ENCODE assay signal across 15 cellular contexts in genomic region chr2:230230801-230231200, GRCh38. TPM values are rescaled to one million over a fixed set of nuclear protein-coding genes. Genes with fewer than 3 reads are reported as not detected.
A peak's percentile ranks its signal among the peaks of the same experiment; 100 is the strongest.
DNase-seq lines count a peak whose midpoint lies in the region; ATAC-seq, FAIRE-seq and TF ChIP-seq lines count a peak whose summit lies in the region.
"Had no signal": no experiment of that assay in that cellular context is flagged by ENCODE, and none has a peak within 500 bp of the region (broad histone marks: within the 10 kb centered on the region; RNA-seq: fewer than 3 reads in every experiment).

No MANE protein-coding gene starts in this region.

- FAIRE-seq in HepG2 (lab: Jason Lieb, UNC) (no peak), GM12878 (lab: Jason Lieb, UNC) (no peak)
- FAIRE-seq: D721Med had no signal

- peaks cover 33 to 73% of the 10 kb centered on the region in 2 donors for H3K4me1 Mint-ChIP-seq in stimulated activated naive B cell treated with anti-CD40 and anti-IgM and Interleukin-4, amounts not matched to agents 10 μg/mL and 1 μg/mL and 100 μg/mL, for 72 hours

- no peak for TF ChIP-seq RAD21 in HepG2 (CRISPR knock-in tag; IDR thresholded peaks at IDR 0.05)
- TF ChIP-seq RAD21 in GM12878 (IDR thresholded peaks at IDR 0.05; ENCODE audit: insufficient read depth, low read depth, low read length), result no peak

- ATAC-seq in HepG2 (no peak), right lobe of liver (no peak), RWPE2 (ENCODE audit: low read depth) (no peak), GM12878 (no peak), GM19395 (IDR thresholded peaks at IDR 0.05; ENCODE audit: unreplicated experiment) (no peak)
- ATAC-seq in stimulated activated naive B cell treated with anti-CD40 and anti-IgM and Interleukin-4, amounts not matched to agents 10 μg/mL and 1 μg/mL and 100 μg/mL, for 72 hours (replicated peaks), result no peak
- ATAC-seq: right cardiac atrium had no signal

- TF ChIP-seq POLR2A in HepG2 (IDR thresholded peaks at IDR 0.05; ENCODE audit: insufficient read depth in 1 of 2, low read depth in 2 of 2, low read length in 2 of 2) (no peak), right lobe of liver (IDR thresholded peaks at IDR 0.05) (no peak), GM12878 (IDR thresholded peaks at IDR 0.05; ENCODE audit: low read depth, low read length) (no peak)

- H3K9ac ChIP-seq in HepG2 (ENCODE audit: insufficient read depth, low read depth, low read length) (no peak overlapping the region), GM12878 (ENCODE audit: control insufficient read depth, insufficient read depth, low read length) (no peak overlapping the region)

- H3K27me3 Mint-ChIP-seq in stimulated activated naive B cell treated with anti-CD40 and anti-IgM and Interleukin-4, amounts not matched to agents 10 μg/mL and 1 μg/mL and 100 μg/mL, for 72 hours, result no peaks in the 10 kb centered on the region

- H3K4me1 ChIP-seq in HepG2 (ENCODE audit: insufficient read depth, low read length), result 0 out of 2 replicates have a peak, but pooled peaks cover 5% of the 10 kb centered on the region
- no peaks in the 10 kb centered on the region for H3K4me1 ChIP-seq in right lobe of liver
- H3K4me1 ChIP-seq in RWPE2 (ENCODE audit: insufficient read depth, poor library complexity, severe bottlenecking), result peaks cover 6% of the 10 kb centered on the region
- peaks cover 34% of the 10 kb centered on the region for H3K4me1 ChIP-seq in GM12878 (ENCODE audit: control insufficient read depth, insufficient read depth, low read length)
- H3K4me1 ChIP-seq: SJCRH30 had no signal

- peaks cover 0 to 8% of the 10 kb centered on the region in 2 experiments; a peak in 3 of 5 replicates for H3K27me3 ChIP-seq in HepG2 (ENCODE audit: control insufficient read depth in 1 of 2, insufficient read depth in 2 of 2, low read length in 2 of 2)
- no peaks in the 10 kb centered on the region for H3K27me3 ChIP-seq in right lobe of liver
- H3K27me3 ChIP-seq in RWPE2 (ENCODE audit: insufficient read depth, poor library complexity, severe bottlenecking), result no peaks in the 10 kb centered on the region
- no peaks in the 10 kb centered on the region for H3K27me3 ChIP-seq in GM12878 (replicated peaks in 1 of 2; ENCODE audit: control insufficient read depth in 2 of 2, insufficient read depth in 2 of 2, low read length in 1 of 2)
- H3K27me3 ChIP-seq: SJCRH30 had no signal

- TF ChIP-seq CTCF in HepG2 (CRISPR knock-in tag; IDR thresholded peaks at IDR 0.05), result no peak
- TF ChIP-seq CTCF in right lobe of liver (IDR thresholded peaks at IDR 0.05), result no peak
- no peak for TF ChIP-seq CTCF in RWPE2 (IDR thresholded peaks at IDR 0.05; ENCODE audit: poor library complexity, severe bottlenecking)
- no peak for TF ChIP-seq CTCF in GM12878 (IDR thresholded peaks at IDR 0.05 in 2 of 3, conservative IDR thresholded peaks at IDR 0.05 in 1 of 3; ENCODE audit: control insufficient read depth in 2 of 3, extremely low read depth in 1 of 3, insufficient read depth in 1 of 3, low read depth in 3 of 3, low read length in 3 of 3)

- H3K27ac Mint-ChIP-seq in stimulated activated naive B cell treated with anti-CD40 and anti-IgM and Interleukin-4, amounts not matched to agents 10 μg/mL and 1 μg/mL and 100 μg/mL, for 72 hours, result peak overlapping the region; percentile 88

- BruUV-seq in HepG2 (replicated peaks; lab: Mats Ljungman, UMichigan), result no TSS peak
- no TSS peak for BruUV-seq in GM12878 (replicated peaks; lab: Mats Ljungman, UMichigan)

- WGBS in HepG2 (ENCODE audit: low lambda C conversion rate), result 47% methylated on average over 2 of the region's 2 CpGs
- 97% methylated on average over 2 of the region's 2 CpGs for WGBS in right lobe of liver (ENCODE audit: insufficient coverage, low coverage, low lambda C conversion rate, missing lambda C conversion rate)
- WGBS in GM12878 (ENCODE audit: insufficient coverage, insufficient replicate concordance, low lambda C conversion rate, missing lambda C conversion rate), result 89% methylated on average over 2 of the region's 2 CpGs

- H3K9me3 ChIP-seq in HepG2 (ENCODE audit: low read length) (peaks cover 10% of the 10 kb centered on the region; the same call in 1 of the 2 replicates), right lobe of liver (no peaks in the 10 kb centered on the region), RWPE2 (ENCODE audit: severe bottlenecking) (peaks cover 6% of the 10 kb centered on the region), GM12878 (replicated peaks; ENCODE audit: control insufficient read depth, insufficient read depth, low read length) (peaks cover 16% of the 10 kb centered on the region)
- H3K9me3 ChIP-seq: SJCRH30 had no signal

- no peak overlapping the region for H2AFZ ChIP-seq in HepG2 (ENCODE audit: low read length)
- no peak overlapping the region for H2AFZ ChIP-seq in GM12878 (ENCODE audit: control insufficient read depth, low read depth, low read length)

- in situ Hi-C loops in HepG2 (cut with HindIII; ENCODE audit: extremely low pct_ligation_motif_present, low pct_unique_long_range_greater_than_20kb) (no loop called here), GM12878 (cut with MboI) (no loop called here)

- intact Hi-C loops in HepG2 (cut with micrococcal nuclease; ENCODE audit: unreplicated experiment), result no loop called here
- intact Hi-C loops in right lobe of liver (cut with DNase I), result no loop called here
- intact Hi-C loops in GM12878 (cut with micrococcal nuclease; ENCODE audit: unreplicated experiment), result no loop called here

- H3K36me3 ChIP-seq in HepG2 (replicated peaks in 1 of 2; ENCODE audit: control insufficient read depth in 1 of 2, insufficient read depth in 2 of 2, low read length in 2 of 2) (no peaks in the 10 kb centered on the region), right lobe of liver (no peaks in the 10 kb centered on the region), RWPE2 (ENCODE audit: low read depth) (no peaks in the 10 kb centered on the region), GM12878 (ENCODE audit: control insufficient read depth in 2 of 2, insufficient read depth in 2 of 2, low read length in 1 of 2) (peaks cover 0 to 10% of the 10 kb centered on the region in 2 experiments; a peak in 2 of 4 replicates)
- H3K36me3 ChIP-seq: SJCRH30 had no signal

- no peak overlapping the region for H3K27ac ChIP-seq in HepG2 (ENCODE audit: extremely low read length, insufficient read depth, low read length)
- H3K27ac ChIP-seq in right lobe of liver, result no peak overlapping the region
- H3K27ac ChIP-seq in RWPE2 (ENCODE audit: poor library complexity, severe bottlenecking), result peak overlapping the region; percentile 35
- no peak overlapping the region for H3K27ac ChIP-seq in GM12878 (ENCODE audit: control insufficient read depth, insufficient read depth)
- H3K27ac ChIP-seq: SJCRH30 had no signal

- H3K79me2 ChIP-seq in HepG2 (ENCODE audit: insufficient read depth, low read length), result no peaks in the 10 kb centered on the region
- peaks cover 70% of the 10 kb centered on the region for H3K79me2 ChIP-seq in GM12878 (ENCODE audit: control insufficient read depth, insufficient read depth, low read length)

- DNase-seq in HepG2 (ENCODE audit: low spot score) (no peak), right lobe of liver (no peak), RWPE2 (ENCODE audit: low spot score) (no peak), GM12878 (ENCODE audit: low read depth, low spot score) (no peak), epidermal melanocyte (ENCODE audit: insufficient read length, low spot score) (no peak)
- no peak for DNase-seq in stimulated activated naive B cell treated with anti-CD40 and anti-IgM and Interleukin-4, amounts not matched to agents 10 μg/mL and 1 μg/mL and 100 μg/mL, for 72 hours
- DNase-seq in activated effector memory CD4-positive, alpha-beta T cell treated with Interleukin-2 at 50 U/mL for 16 hours, result no peak
- DNase-seq: central memory CD4-positive, alpha-beta T cell; hippocampal formation; Kasumi-1; NCI-H1417; right cardiac atrium; SJCRH30 had no signal

- H3K4me3 ChIP-seq in HepG2 (replicated peaks in 1 of 3; ENCODE audit: insufficient read depth in 1 of 3, low read depth in 2 of 3, low read length in 3 of 3) (no peak overlapping the region), right lobe of liver (no peak overlapping the region), RWPE2 (ENCODE audit: severe bottlenecking) (no peak overlapping the region), GM12878 (0 out of 2 replicates have a peak overlapping the region, but pooled peaks have one; percentile 17)
- H3K4me3 ChIP-seq: SJCRH30 had no signal

- CTCF ChIA-PET in HepG2 (lab: Yijun Ruan, JAX; ENCODE audit: low intra/inter-chr PET ratio, low total read pairs), result no interaction called here
- CTCF ChIA-PET in GM12878 (lab: Yijun Ruan, JAX), result interaction anchor here (0.8 to 1.1 kb wide), 3 partner anchors 15 to 28 kb away, joined by 3 read pairs; no protein-coding TSS in a partner anchor

- POLR2A ChIA-PET in HepG2 (lab: Yijun Ruan, JAX), result interaction anchor here (0.9 kb wide), 1 partner anchor 11 kb away, joined by 3 read pairs; the partner anchor contains the start of gene SP110
- POLR2A ChIA-PET in GM12878 (lab: Charles Lee), result interaction anchor here (1.2 kb wide), 1 partner anchor 10 kb away, joined by 4 read pairs; no protein-coding TSS in a partner anchor

- H3K36me3 Mint-ChIP-seq in stimulated activated naive B cell treated with anti-CD40 and anti-IgM and Interleukin-4, amounts not matched to agents 10 μg/mL and 1 μg/mL and 100 μg/mL, for 72 hours, result peaks cover 55 to 63% of the 10 kb centered on the region in 2 donors

- H3K4me3 Mint-ChIP-seq in stimulated activated naive B cell treated with anti-CD40 and anti-IgM and Interleukin-4, amounts not matched to agents 10 μg/mL and 1 μg/mL and 100 μg/mL, for 72 hours, result peak overlapping the region; percentile 86 to 87

- no peaks in the 10 kb centered on the region for H4K20me1 ChIP-seq in HepG2 (ENCODE audit: insufficient read depth, low read length)
- no peaks in the 10 kb centered on the region for H4K20me1 ChIP-seq in GM12878 (ENCODE audit: control insufficient read depth, insufficient read depth)

- RAD21 ChIA-PET in GM12878 (lab: Charles Lee; ENCODE audit: unreplicated experiment), result interaction anchor here (2.1 kb wide), 1 partner anchor 28 kb away, joined by 12 read pairs; no protein-coding TSS in a partner anchor

- SMC1A ChIA-PET in GM12878 (lab: Charles Lee; ENCODE audit: uncharacterized antibody, unreplicated experiment), result interaction anchor here (1.0 to 2.0 kb wide), 6 partner anchors 27 to 97 kb away, joined by 3 to 7 read pairs (median 4); partner anchors contain the start of gene SP140L

- peaks cover 3 to 5% of the 10 kb centered on the region in 2 donors for H3K9me3 Mint-ChIP-seq in stimulated activated naive B cell treated with anti-CD40 and anti-IgM and Interleukin-4, amounts not matched to agents 10 μg/mL and 1 μg/mL and 100 μg/mL, for 72 hours

- TF ChIP-seq EP300 in HepG2 (IDR thresholded peaks at IDR 0.05; ENCODE audit: low read depth in 2 of 2, low read length in 2 of 2) (no peak), HepG2 (CRISPR knock-in tag; IDR thresholded peaks at IDR 0.05; ENCODE audit: borderline replicate concordance) (no peak), GM12878 (IDR thresholded peaks at IDR 0.05; ENCODE audit: borderline replicate concordance in 1 of 2, control insufficient read depth in 1 of 2, low read depth in 2 of 2, low read length in 2 of 2) (no peak)

- H3K4me2 ChIP-seq in HepG2 (ENCODE audit: low read depth, low read length), result no peak overlapping the region
- H3K4me2 ChIP-seq in GM12878 (ENCODE audit: control insufficient read depth, insufficient read depth), result 0 out of 2 replicates have a peak overlapping the region, but pooled peaks have one; percentile 4

RNA-seq across cellular contexts. Expression of gene SP140, which starts 5.3 kb away (rescaled TPM):
- total RNA-seq in HepG2 (2016; rRNA removed; fragmentation: Illumina TruSeq; extraction: Trizol) (0.79 and 0.80 TPM in 2 replicates), right lobe of liver (1 to 10 TPM in 1 of 6 experiments, under 1 TPM in 4, not detected in 1; 0.43 to 1.2 (median 0.82) TPM), GM12878 (2014; rRNA removed) (87.0 and 101 TPM in 2 replicates), GM12878 (2014; rRNA removed; fragmentation: Illumina TruSeq; extraction: Trizol) (141 and 154 TPM in 2 replicates), GM12878 (2021) (106 and 113 TPM in 2 replicates)
- total RNA-seq in HepG2 (2016; cell fraction: cytosol; rRNA removed; fragmentation: Illumina TruSeq; extraction: Trizol; ENCODE audit: low read depth), result 0.26 and 0.91 TPM in 2 replicates
- 1.1 TPM in 2 replicates for total RNA-seq in HepG2 (2016; cell fraction: insoluble cytoplasmic fraction; rRNA removed; fragmentation: Illumina TruSeq; extraction: Trizol)
- total RNA-seq in HepG2 (2016; cell fraction: membrane; rRNA removed; fragmentation: Illumina TruSeq; extraction: Trizol), result 0.59 and 1.1 TPM in 2 replicates
- 2.0 and 2.6 TPM in 2 replicates for total RNA-seq in HepG2 (2016; cell fraction: nucleus; rRNA removed; fragmentation: Illumina TruSeq; extraction: Trizol)
- polyA plus RNA-seq in HepG2 (2011; rRNA removed) (0.57 and 0.81 TPM in 2 replicates), GM12878 (2011; rRNA removed) (159 and 164 TPM in 2 replicates), GM12878 (2014; fragmentation: Illumina TruSeq; extraction: Trizol) (120 and 143 TPM in 2 replicates), GM12878 (2014; fragmentation: Nextera tagmentation; extraction: Ambion mirVana) (10 to 100 TPM; 61.7 to 93.9 TPM), GM12878 (2014; rRNA removed) (76.1 and 87.2 TPM in 2 replicates), GM12878 (2016; fragmentation: Nextera tagmentation; extraction: Ambion mirVana) (10 to 100 TPM; 85.4 to 87.5 TPM)
- polyA plus RNA-seq in HepG2 (2011; cell fraction: cytosol; rRNA removed), result 0.52 and 0.86 TPM in 2 replicates
- polyA plus RNA-seq in HepG2 (2011; cell fraction: nucleus; rRNA removed), result 0.66 and 2.3 TPM in 2 replicates
- 1.2 and 1.9 TPM in 2 replicates for polyA plus RNA-seq in HepG2 (2012)
- 0.40 and 0.55 TPM in 2 replicates for polyA plus RNA-seq in HepG2 (2016; cell fraction: cytosol; fragmentation: Illumina TruSeq; extraction: Trizol; ENCODE audit: low read depth)
- polyA plus RNA-seq in HepG2 (2016; cell fraction: insoluble cytoplasmic fraction; fragmentation: Illumina TruSeq; extraction: Trizol; ENCODE audit: low read depth), result 1.2 and 2.0 TPM in 2 replicates
- polyA plus RNA-seq in HepG2 (2016; cell fraction: membrane; fragmentation: Illumina TruSeq; extraction: Trizol; ENCODE audit: low read depth), result 0.56 and 0.97 TPM in 2 replicates
- polyA plus RNA-seq in HepG2 (2016; cell fraction: nucleus; fragmentation: Illumina TruSeq; extraction: Trizol; ENCODE audit: insufficient read depth, low read depth), result 1.1 TPM in 1 of 2 replicates, not detected in the other
- polyA minus RNA-seq in HepG2 (2011; rRNA and poly(A)+ RNA removed; ENCODE audit: low replicate concordance), result 1.4 TPM in 1 of 2 replicates, not detected in the other
- polyA minus RNA-seq in HepG2 (2011; cell fraction: cytosol; rRNA and poly(A)+ RNA removed), result not detected in 2 replicates
- 1.5 and 5.7 TPM in 2 replicates for polyA minus RNA-seq in HepG2 (2011; cell fraction: nucleus; rRNA and poly(A)+ RNA removed)
- 405 and 446 TPM in 2 replicates for total RNA-seq in GM12878 (2013; cell fraction: nucleolus; rRNA removed)
- polyA plus RNA-seq in GM12878 (2011; ENCODE audit: low read depth), result 88.4 TPM
- 96.6 and 112 TPM in 2 replicates for polyA plus RNA-seq in GM12878 (2011; cell fraction: cytosol; rRNA removed)
- 175 and 178 TPM in 2 replicates for polyA plus RNA-seq in GM12878 (2011; cell fraction: nucleus; rRNA removed)
- polyA plus RNA-seq in GM12878 (2012), result 64.2 and 65.5 TPM in 2 replicates
- 143 and 187 TPM in 2 replicates for polyA minus RNA-seq in GM12878 (2011; rRNA and poly(A)+ RNA removed)
- 27.0 and 32.6 TPM in 2 replicates for polyA minus RNA-seq in GM12878 (2011; cell fraction: cytosol; rRNA and poly(A)+ RNA removed)
- 173 and 304 TPM in 2 replicates for polyA minus RNA-seq in GM12878 (2011; cell fraction: nucleus; rRNA and poly(A)+ RNA removed)

RNA-seq across cellular contexts. Expression of gene SP110, which starts 11.0 kb away (rescaled TPM):
- 9.8 and 10.4 TPM in 2 replicates for total RNA-seq in HepG2 (2016; rRNA removed; fragmentation: Illumina TruSeq; extraction: Trizol)
- total RNA-seq in HepG2 (2016; cell fraction: cytosol; rRNA removed; fragmentation: Illumina TruSeq; extraction: Trizol; ENCODE audit: low read depth), result 3.0 TPM in 2 replicates
- 9.3 and 9.8 TPM in 2 replicates for total RNA-seq in HepG2 (2016; cell fraction: insoluble cytoplasmic fraction; rRNA removed; fragmentation: Illumina TruSeq; extraction: Trizol)
- total RNA-seq in HepG2 (2016; cell fraction: membrane; rRNA removed; fragmentation: Illumina TruSeq; extraction: Trizol), result 5.2 and 5.4 TPM in 2 replicates
- 8.2 and 11.5 TPM in 2 replicates for total RNA-seq in HepG2 (2016; cell fraction: nucleus; rRNA removed; fragmentation: Illumina TruSeq; extraction: Trizol)
- polyA plus RNA-seq in HepG2 (2011; rRNA removed), result 7.9 and 9.7 TPM in 2 replicates
- polyA plus RNA-seq in HepG2 (2011; cell fraction: cytosol; rRNA removed), result 5.5 and 6.7 TPM in 2 replicates
- 6.9 and 13.0 TPM in 2 replicates for polyA plus RNA-seq in HepG2 (2011; cell fraction: nucleus; rRNA removed)
- 7.8 and 10.1 TPM in 2 replicates for polyA plus RNA-seq in HepG2 (2012)
- 1.9 and 3.0 TPM in 2 replicates for polyA plus RNA-seq in HepG2 (2016; cell fraction: cytosol; fragmentation: Illumina TruSeq; extraction: Trizol; ENCODE audit: low read depth)
- polyA plus RNA-seq in HepG2 (2016; cell fraction: insoluble cytoplasmic fraction; fragmentation: Illumina TruSeq; extraction: Trizol; ENCODE audit: low read depth), result 9.8 and 13.4 TPM in 2 replicates
- polyA plus RNA-seq in HepG2 (2016; cell fraction: membrane; fragmentation: Illumina TruSeq; extraction: Trizol; ENCODE audit: low read depth), result 3.2 and 3.9 TPM in 2 replicates
- 14.4 and 14.6 TPM in 2 replicates for polyA plus RNA-seq in HepG2 (2016; cell fraction: nucleus; fragmentation: Illumina TruSeq; extraction: Trizol; ENCODE audit: insufficient read depth, low read depth)
- 7.2 and 8.0 TPM in 2 replicates for polyA minus RNA-seq in HepG2 (2011; rRNA and poly(A)+ RNA removed; ENCODE audit: low replicate concordance)
- polyA minus RNA-seq in HepG2 (2011; cell fraction: cytosol; rRNA and poly(A)+ RNA removed), result 4.8 and 5.0 TPM in 2 replicates
- 18.9 and 26.6 TPM in 2 replicates for polyA minus RNA-seq in HepG2 (2011; cell fraction: nucleus; rRNA and poly(A)+ RNA removed)
- total RNA-seq in right lobe of liver, result 10 to 100 TPM in 4 of 6 experiments, 1 to 10 TPM in 2; 5.0 to 13.1 (median 11.2) TPM
- 315 and 352 TPM in 2 replicates for total RNA-seq in GM12878 (2013; cell fraction: nucleolus; rRNA removed)
- total RNA-seq in GM12878 (2014; rRNA removed), result 81.2 and 98.7 TPM in 2 replicates
- 125 and 130 TPM in 2 replicates for total RNA-seq in GM12878 (2014; rRNA removed; fragmentation: Illumina TruSeq; extraction: Trizol)
- total RNA-seq in GM12878 (2021), result 82.3 and 82.5 TPM in 2 replicates
- 67.6 TPM for polyA plus RNA-seq in GM12878 (2011; ENCODE audit: low read depth)
- polyA plus RNA-seq in GM12878 (2011; rRNA removed), result 86.5 and 107 TPM in 2 replicates
- 94.5 and 123 TPM in 2 replicates for polyA plus RNA-seq in GM12878 (2011; cell fraction: cytosol; rRNA removed)
- 131 and 192 TPM in 2 replicates for polyA plus RNA-seq in GM12878 (2011; cell fraction: nucleus; rRNA removed)
- 84.4 and 86.7 TPM in 2 replicates for polyA plus RNA-seq in GM12878 (2012)
- polyA plus RNA-seq in GM12878 (2014; fragmentation: Illumina TruSeq; extraction: Trizol), result 149 and 176 TPM in 2 replicates
- polyA plus RNA-seq in GM12878 (2014; fragmentation: Nextera tagmentation; extraction: Ambion mirVana), result 100 to 1,000 TPM in 1 of 2 experiments, 10 to 100 TPM in 1; 97.3 to 103 TPM
- 68.6 and 86.5 TPM in 2 replicates for polyA plus RNA-seq in GM12878 (2014; rRNA removed)
- 100 to 1,000 TPM; 109 to 113 TPM for polyA plus RNA-seq in GM12878 (2016; fragmentation: Nextera tagmentation; extraction: Ambion mirVana)
- polyA minus RNA-seq in GM12878 (2011; rRNA and poly(A)+ RNA removed), result 111 and 121 TPM in 2 replicates
- 38.5 and 44.1 TPM in 2 replicates for polyA minus RNA-seq in GM12878 (2011; cell fraction: cytosol; rRNA and poly(A)+ RNA removed)
- 78.3 and 127 TPM in 2 replicates for polyA minus RNA-seq in GM12878 (2011; cell fraction: nucleus; rRNA and poly(A)+ RNA removed)

Comparison
In these comparisons a context has a peak if more than half of its experiments do, and no peak if none do; other contexts are left out.
1. RNA of gene SP140, which starts 5.3 kb away (total RNA-seq): 87.0 to 446 TPM in GM12878; 0.43 to 1.2 TPM in right lobe of liver and 0.26 to 2.6 TPM in HepG2; every median in the first group is over 10 times any median in the second.
2. Of the 75 proteins assayed by ChIP-seq in both HepG2 and GM12878: peak only in HepG2: none; only in GM12878: ATF7, CBX5, ESRRA, NBN, SKIL, ZBTB33 and 1 more; in both: none; in neither: 68.